ENCODE assay signal across 12 cellular contexts in genomic region chr10:8102708-8103401, GRCh38. TPM values are rescaled to one million over a fixed set of nuclear protein-coding genes. Genes with fewer than 3 reads are reported as not detected.
DNase-seq lines count a peak whose midpoint lies in the region; ATAC-seq, FAIRE-seq and TF ChIP-seq lines count a peak whose summit lies in the region.
"Had no signal": no experiment of that assay in that cellular context is flagged by ENCODE, and none has a peak within 500 bp of the region (broad histone marks: within the 10 kb centered on the region; RNA-seq: fewer than 3 reads in every experiment).

No MANE protein-coding gene starts in this region.

- no peak for TF ChIP-seq RAD21 in HepG2 (CRISPR knock-in tag; IDR thresholded peaks at IDR 0.05)

- no TSS peak for BruUV-seq in HepG2 (replicated peaks; lab: Mats Ljungman, UMichigan)

- H3K4me1 Mint-ChIP-seq in nephron progenitor cell: peaks cover 32% of the 10 kb centered on the region

- no peak overlapping the region for H3K9ac ChIP-seq in HepG2 (ENCODE audit: insufficient read depth, low read depth, low read length)

- H3K4me3 Mint-ChIP-seq in nephron progenitor cell: peak overlapping the region; percentile 42
- H3K4me3 Mint-ChIP-seq: CD4-positive, CD25-positive, alpha-beta regulatory T cell had no signal

- H3K4me3 ChIP-seq in HepG2 (replicated peaks in 1 of 3; ENCODE audit: insufficient read depth in 1 of 3, low read depth in 2 of 3, low read length in 3 of 3) (no peak overlapping the region), stomach (no peak overlapping the region)

- POLR2A ChIA-PET in HepG2 (lab: Yijun Ruan, JAX): no interaction called here

- H3K36me3 ChIP-seq in HepG2 (replicated peaks in 1 of 2; ENCODE audit: control insufficient read depth in 1 of 2, insufficient read depth in 2 of 2, low read length in 2 of 2) (no peaks in the 10 kb centered on the region), stomach (no peaks in the 10 kb centered on the region)

- H3K27ac ChIP-seq in HepG2 (ENCODE audit: extremely low read length, insufficient read depth, low read length) (no peak overlapping the region), stomach (no peak overlapping the region)

- no peak for TF ChIP-seq CTCF in nephron progenitor cell (IDR thresholded peaks at IDR 0.05)
- TF ChIP-seq CTCF in HepG2 (CRISPR knock-in tag; IDR thresholded peaks at IDR 0.05): no peak
- TF ChIP-seq CTCF in stomach (IDR thresholded peaks at IDR 0.05): no peak

- H3K4me1 ChIP-seq in HepG2 (ENCODE audit: insufficient read depth, low read length) (no peaks in the 10 kb centered on the region), stomach (no peaks in the 10 kb centered on the region)

- no peak overlapping the region for H3K27ac Mint-ChIP-seq in nephron progenitor cell

- peaks cover 26% of the 10 kb centered on the region for H3K27me3 Mint-ChIP-seq in nephron progenitor cell (ENCODE audit: low read depth, poor library complexity)
- H3K27me3 Mint-ChIP-seq: CD4-positive, CD25-positive, alpha-beta regulatory T cell had no signal

- DNase-seq in nephron progenitor cell: no peak
- DNase-seq in HepG2 (ENCODE audit: low spot score): no peak
- no peak for DNase-seq in H54 (ENCODE audit: insufficient read length, low spot score)
- no peak for DNase-seq in stomach
- no peak for DNase-seq in head of caudate nucleus
- DNase-seq: activated naive CD4-positive, alpha-beta T cell treated with Interleukin-2 at 50 U/mL for 16 hours; CD4-positive, CD25-positive, alpha-beta regulatory T cell; OCI-M1 had no signal

- no peak overlapping the region for H3K4me2 ChIP-seq in HepG2 (ENCODE audit: low read depth, low read length)

- H3K36me3 Mint-ChIP-seq in nephron progenitor cell (ENCODE audit: low read depth): no peaks in the 10 kb centered on the region

- TF ChIP-seq EP300 in HepG2 (IDR thresholded peaks at IDR 0.05; ENCODE audit: low read depth in 2 of 2, low read length in 2 of 2): no peak
- TF ChIP-seq EP300 in HepG2 (CRISPR knock-in tag; IDR thresholded peaks at IDR 0.05; ENCODE audit: borderline replicate concordance): no peak
- no peak for TF ChIP-seq EP300 in stomach (IDR thresholded peaks at IDR 0.05)

- no peaks in the 10 kb centered on the region for H3K9me3 ChIP-seq in HepG2 (ENCODE audit: low read length)
- H3K9me3 ChIP-seq in stomach: no peaks in the 10 kb centered on the region

- TF ChIP-seq POLR2A in HepG2 (IDR thresholded peaks at IDR 0.05; ENCODE audit: insufficient read depth in 1 of 2, low read depth in 2 of 2, low read length in 2 of 2) (no peak), H54 (IDR thresholded peaks at IDR 0.05; ENCODE audit: low read depth, low read length) (no peak), stomach (IDR thresholded peaks at IDR 0.05) (no peak)

- no peaks in the 10 kb centered on the region for H3K9me3 Mint-ChIP-seq in nephron progenitor cell

- WGBS in HepG2 (ENCODE audit: low lambda C conversion rate): 13% methylated on average over 6 of the region's 13 CpGs
- WGBS in stomach, 5 donors: 13 to 42% (median 27%) methylated on average over 12 to 13 of the region's 13 CpGs

- CTCF ChIA-PET in HepG2 (lab: Yijun Ruan, JAX; ENCODE audit: low intra/inter-chr PET ratio, low total read pairs): no interaction called here

- ATAC-seq in GM18508 (IDR thresholded peaks at IDR 0.05; ENCODE audit: insufficient read depth, unreplicated experiment) (peak; percentile 60), GM21528 (IDR thresholded peaks at IDR 0.05; ENCODE audit: low FRiP score, unreplicated experiment) (peak; percentile 65), HG03432 (IDR thresholded peaks at IDR 0.05; ENCODE audit: unreplicated experiment) (peak; percentile 84), HepG2 (no peak)
- ATAC-seq: sciatic nerve had no signal

- FAIRE-seq in HepG2 (lab: Jason Lieb, UNC) (no peak), H54 (lab: Jason Lieb, UNC) (no peak)

- no peaks in the 10 kb centered on the region for H4K20me1 ChIP-seq in HepG2 (ENCODE audit: insufficient read depth, low read length)

- no peaks in the 10 kb centered on the region for H3K79me2 ChIP-seq in HepG2 (ENCODE audit: insufficient read depth, low read length)

- intact Hi-C loops in HepG2 (cut with micrococcal nuclease; ENCODE audit: unreplicated experiment): no loop called here
- intact Hi-C loops in stomach (cut with DNase I; ENCODE audit: low total_unique reads): no loop called here
- intact Hi-C loops in head of caudate nucleus (cut with DNase I): no loop called here

- H3K27me3 ChIP-seq in HepG2 (ENCODE audit: control insufficient read depth in 1 of 2, insufficient read depth in 2 of 2, low read length in 2 of 2) (peaks cover 4 to 33% of the 10 kb centered on the region in 2 experiments; a peak in 4 of 5 replicates), stomach (peaks cover 0 to 34% (median 0%) of the 10 kb centered on the region in 3 donors)

- in situ Hi-C loops in HepG2 (cut with HindIII; ENCODE audit: extremely low pct_ligation_motif_present, low pct_unique_long_range_greater_than_20kb): no loop called here

- H2AFZ ChIP-seq in HepG2 (ENCODE audit: low read length): no peak overlapping the region

TF ChIP-seq in HepG2, 621 proteins besides CTCF, POLR2A, EP300 and RAD21 (continues in another document):
- TF ChIP-seq ZNF556 (CRISPR knock-in tag; IDR thresholded peaks at IDR 0.05; ENCODE audit: borderline replicate concordance): no peak
- TF ChIP-seq SP4 (CRISPR knock-in tag; IDR thresholded peaks at IDR 0.05): no peak
- TF ChIP-seq ZNF512 (CRISPR knock-in tag; IDR thresholded peaks at IDR 0.05): no peak
- no peak for TF ChIP-seq ZNF414 (CRISPR knock-in tag; IDR thresholded peaks at IDR 0.05)
- TF ChIP-seq DNMT3B (CRISPR knock-in tag; conservative IDR thresholded peaks at IDR 0.05): no peak
- TF ChIP-seq NFE2L2 (IDR thresholded peaks at IDR 0.05; ENCODE audit: low read length): no peak
- TF ChIP-seq SMAD1 (CRISPR knock-in tag; IDR thresholded peaks at IDR 0.05; ENCODE audit: borderline replicate concordance, low read depth): no peak
- TF ChIP-seq LCORL (IDR thresholded peaks at IDR 0.05): no peak
- TF ChIP-seq LCORL (CRISPR knock-in tag; IDR thresholded peaks at IDR 0.05): no peak
- TF ChIP-seq RXRA (CRISPR knock-in tag; IDR thresholded peaks at IDR 0.05): no peak
- no peak for TF ChIP-seq SRY (CRISPR knock-in tag; IDR thresholded peaks at IDR 0.05)
- TF ChIP-seq ZNF18 (CRISPR knock-in tag; IDR thresholded peaks at IDR 0.05; ENCODE audit: insufficient replicate concordance): no peak

RNA-seq across cellular contexts. Expression of gene GATA3, which starts 48.4 kb away (rescaled TPM):
- total RNA-seq in HepG2 (2016; rRNA removed; fragmentation: Illumina TruSeq; extraction: Trizol) (not detected in 2 replicates), stomach (1 to 10 TPM in 1 of 5 donors, under 1 TPM in 2, not detected in 2; 0.14 to 1.2 (median 0.18) TPM)
- total RNA-seq in HepG2 (2016; cell fraction: cytosol; rRNA removed; fragmentation: Illumina TruSeq; extraction: Trizol; ENCODE audit: low read depth): not detected in 2 replicates
- not detected in 2 replicates for total RNA-seq in HepG2 (2016; cell fraction: insoluble cytoplasmic fraction; rRNA removed; fragmentation: Illumina TruSeq; extraction: Trizol)
- not detected in 2 replicates for total RNA-seq in HepG2 (2016; cell fraction: membrane; rRNA removed; fragmentation: Illumina TruSeq; extraction: Trizol)
- not detected in 2 replicates for total RNA-seq in HepG2 (2016; cell fraction: nucleus; rRNA removed; fragmentation: Illumina TruSeq; extraction: Trizol)
- polyA plus RNA-seq in HepG2 (2011; rRNA removed) (not detected in 2 replicates), stomach (under 1 TPM; 0.12 to 0.46 (median 0.18) TPM)
- polyA plus RNA-seq in HepG2 (2011; cell fraction: cytosol; rRNA removed): not detected in 2 replicates
- polyA plus RNA-seq in HepG2 (2011; cell fraction: nucleus; rRNA removed): not detected in 2 replicates
- polyA plus RNA-seq in HepG2 (2012): not detected in 2 replicates
- not detected in 2 replicates for polyA plus RNA-seq in HepG2 (2016; cell fraction: cytosol; fragmentation: Illumina TruSeq; extraction: Trizol; ENCODE audit: low read depth)
- polyA plus RNA-seq in HepG2 (2016; cell fraction: insoluble cytoplasmic fraction; fragmentation: Illumina TruSeq; extraction: Trizol; ENCODE audit: low read depth): not detected in 2 replicates
- polyA plus RNA-seq in HepG2 (2016; cell fraction: membrane; fragmentation: Illumina TruSeq; extraction: Trizol; ENCODE audit: low read depth): not detected in 2 replicates
- polyA plus RNA-seq in HepG2 (2016; cell fraction: nucleus; fragmentation: Illumina TruSeq; extraction: Trizol; ENCODE audit: insufficient read depth, low read depth): not detected in 2 replicates
- polyA minus RNA-seq in HepG2 (2011; rRNA and poly(A)+ RNA removed; ENCODE audit: low replicate concordance): not detected in 2 replicates
- not detected in 2 replicates for polyA minus RNA-seq in HepG2 (2011; cell fraction: cytosol; rRNA and poly(A)+ RNA removed)
- polyA minus RNA-seq in HepG2 (2011; cell fraction: nucleus; rRNA and poly(A)+ RNA removed): not detected in 2 replicates
